Comparison of ENCODE assay signal across 2 cellular contexts in genomic region chr22:28774378-28774777, GRCh38.
TF ChIP-seq lines count a peak whose summit lies in the region.

No MANE protein-coding gene starts in this region.

TF ChIP-seq in SK-N-SH, 30 proteins besides CTCF, POLR2A, EP300 and RAD21 (continued from another document):
- TF ChIP-seq IRF3 (IDR thresholded peaks at IDR 0.05; ENCODE audit: low read depth, low read length) (no peak), PBX3 (IDR thresholded peaks at IDR 0.05) (no peak), FOSL2 (IDR thresholded peaks at IDR 0.05; ENCODE audit: borderline replicate concordance, low read depth) (no peak), GATA2 (CRISPR knock-in tag; IDR thresholded peaks at IDR 0.05) (no peak), MXI1 (IDR thresholded peaks at IDR 0.05; ENCODE audit: low read depth, low read length) (no peak), RCOR1 (IDR thresholded peaks at IDR 0.05; ENCODE audit: low read length) (no peak), ELF1 (IDR thresholded peaks at IDR 0.05) (no peak), GABPA (IDR thresholded peaks at IDR 0.05; ENCODE audit: low read depth) (no peak), YY1 (IDR thresholded peaks at IDR 0.05; ENCODE audit: low read depth) (no peak), NRF1 (IDR thresholded peaks at IDR 0.05; ENCODE audit: low read depth, low read length) (no peak), RXRA (IDR thresholded peaks at IDR 0.05; ENCODE audit: borderline replicate concordance, low read depth) (no peak), POLR2AphosphoS5 (IDR thresholded peaks at IDR 0.05; ENCODE audit: low read depth, low read length) (no peak), REST (IDR thresholded peaks at IDR 0.05; ENCODE audit: low read depth, low read length) (no peak), JUND (IDR thresholded peaks at IDR 0.05) (no peak), EZH2phosphoT487 (IDR thresholded peaks at IDR 0.05; ENCODE audit: borderline replicate concordance, low read depth) (no peak)

TF ChIP-seq in SK-N-SH treated with all-trans-retinoic acid at 6 μM for 48 hours, 23 proteins besides CTCF, POLR2A, EP300 and RAD21 (continued from another document):
- TF ChIP-seq TSHZ2 (CRISPR knock-in tag; IDR thresholded peaks at IDR 0.05) (no peak), ESRRG (CRISPR knock-in tag; IDR thresholded peaks at IDR 0.05) (no peak), BACH2 (CRISPR knock-in tag; IDR thresholded peaks at IDR 0.05; ENCODE audit: borderline replicate concordance) (no peak), PPARA (CRISPR knock-in tag; IDR thresholded peaks at IDR 0.05; ENCODE audit: borderline replicate concordance) (no peak), ZFP3 (CRISPR knock-in tag; IDR thresholded peaks at IDR 0.05) (no peak), PATZ1 (CRISPR knock-in tag; IDR thresholded peaks at IDR 0.05; ENCODE audit: borderline replicate concordance) (no peak), ARNTL (CRISPR knock-in tag; IDR thresholded peaks at IDR 0.05; ENCODE audit: borderline replicate concordance, low read depth) (no peak), ZC3H10 (CRISPR knock-in tag; IDR thresholded peaks at IDR 0.05) (no peak)
